12 cellular contexts compared by ENCODE assay signal in genomic region chr15:67882487-67883227, GRCh38. TPM values are rescaled to one million over a fixed set of nuclear protein-coding genes. Genes with fewer than 3 reads are reported as not detected.
DNase-seq lines count a peak whose midpoint lies in the region; ATAC-seq and TF ChIP-seq lines count a peak whose summit lies in the region.
"Had no signal": no experiment of that assay in that cellular context is flagged by ENCODE, and none has a peak within 500 bp of the region (broad histone marks: within the 10 kb centered on the region; RNA-seq: fewer than 3 reads in every experiment).

No MANE protein-coding gene starts in this region.

- WGBS in upper lobe of left lung, 2 donors: 59 to 71% methylated on average over 8 of the region's 8 CpGs

- peaks cover 14 to 46% (median 23%) of the 10 kb centered on the region in 4 donors for H3K4me1 ChIP-seq in upper lobe of left lung

- intact Hi-C loops in activated naive CD4-positive, alpha-beta T cell treated with anti-CD3 and anti-CD28 coated beads for 36 hours (cut with micrococcal nuclease): loop anchor here (10.0 kb wide), 1 partner anchor 172 kb away; the partner anchor contains the start of gene PIAS1

- TF ChIP-seq EP300 in upper lobe of left lung (IDR thresholded peaks at IDR 0.05): no peak

- no peak for TF ChIP-seq POLR2A in upper lobe of left lung (IDR thresholded peaks at IDR 0.05)

- H3K9me3 ChIP-seq in upper lobe of left lung: no peaks in the 10 kb centered on the region

- H3K36me3 ChIP-seq in upper lobe of left lung (no peaks in the 10 kb centered on the region), H7 (replicated peaks; ENCODE audit: control insufficient read depth, insufficient read depth, low read length) (no peaks in the 10 kb centered on the region)

- no peak overlapping the region for H3K27ac Mint-ChIP-seq in activated naive CD4-positive, alpha-beta T cell treated with anti-CD3 and anti-CD28 coated beads for 36 hours
- H3K27ac Mint-ChIP-seq in activated naive CD4-positive, alpha-beta T cell treated with anti-CD3 and anti-CD28 coated beads, Interleukin-2, amount 10 ng/mL, durations not matched to agents 7 days and 5 days: no peak overlapping the region
- H3K27ac Mint-ChIP-seq in activated T-helper 17 cell treated with anti-CD3 and anti-CD28 coated beads, Interleukin-2, amount 50 U/mL, for 72 hours: no peak overlapping the region
- H3K27ac Mint-ChIP-seq: activated T-cell treated with anti-CD3 and anti-CD28 coated beads, Interleukin-2, amount 50 U/mL, for 72 hours; IgD-negative memory B cell had no signal

- H3K4me3 ChIP-seq in upper lobe of left lung (no peak overlapping the region), H7 (ENCODE audit: insufficient read depth, low read depth, low read length) (no peak overlapping the region)

- peak overlapping the region in 3 of 4 donors; percentile 30 to 82 (median 39) for H3K27ac ChIP-seq in upper lobe of left lung

- CTCF ChIA-PET in activated naive CD4-positive, alpha-beta T cell treated with anti-CD3 and anti-CD28 coated beads for 36 hours (lab: Charles Lee): interaction anchor here (0.7 kb wide), 1 partner anchor 19 kb away, joined by 3 read pairs; no protein-coding TSS in a partner anchor
- CTCF ChIA-PET in activated naive CD4-positive, alpha-beta T cell treated with anti-CD3 and anti-CD28 coated beads, Interleukin-2, amount 10 ng/mL, durations not matched to agents 7 days and 5 days (lab: Charles Lee): interaction anchor here (1.4 to 1.8 kb wide), 2 partner anchors 9 to 19 kb away, joined by 3 to 9 read pairs; no protein-coding TSS in a partner anchor

- no peaks in the 10 kb centered on the region for H3K36me3 Mint-ChIP-seq in activated naive CD4-positive, alpha-beta T cell treated with anti-CD3 and anti-CD28 coated beads for 36 hours (ENCODE audit: low read depth)
- no peaks in the 10 kb centered on the region for H3K36me3 Mint-ChIP-seq in activated naive CD4-positive, alpha-beta T cell treated with anti-CD3 and anti-CD28 coated beads, Interleukin-2, amount 10 ng/mL, durations not matched to agents 7 days and 5 days
- H3K36me3 Mint-ChIP-seq in activated T-helper 17 cell treated with anti-CD3 and anti-CD28 coated beads, Interleukin-2, amount 50 U/mL, for 72 hours (ENCODE audit: low read depth): no peaks in the 10 kb centered on the region
- H3K36me3 Mint-ChIP-seq: IgD-negative memory B cell had no signal

- H3K4me1 Mint-ChIP-seq in activated naive CD4-positive, alpha-beta T cell treated with anti-CD3 and anti-CD28 coated beads for 36 hours (ENCODE audit: low read depth): peaks cover 12% of the 10 kb centered on the region
- H3K4me1 Mint-ChIP-seq in activated naive CD4-positive, alpha-beta T cell treated with anti-CD3 and anti-CD28 coated beads, Interleukin-2, amount 10 ng/mL, durations not matched to agents 7 days and 5 days: peaks cover 19% of the 10 kb centered on the region
- H3K4me1 Mint-ChIP-seq in activated T-helper 17 cell treated with anti-CD3 and anti-CD28 coated beads, Interleukin-2, amount 50 U/mL, for 72 hours: no peaks in the 10 kb centered on the region

- no peak for TF ChIP-seq CTCF in upper lobe of left lung (IDR thresholded peaks at IDR 0.05)

- in situ Hi-C loops in SK-MEL-5 (cut with HindIII; ENCODE audit: low pct_unique_long_range_greater_than_20kb, low sequenced_read_pairs): no loop called here

- peak in 1 of 2 donors; percentile 43 for ATAC-seq in upper lobe of left lung (ENCODE audit: low FRiP score in 2 of 2)
- ATAC-seq in activated T-helper 17 cell treated with anti-CD3 and anti-CD28 coated beads, Interleukin-2, amount 50 U/mL, for 72 hours (replicated peaks): no peak

- H3K27me3 ChIP-seq in upper lobe of left lung: no peaks in the 10 kb centered on the region
- H3K27me3 ChIP-seq in H7 (ENCODE audit: control insufficient read depth, insufficient read depth, low read length): 0 out of 2 replicates have a peak, but pooled peaks cover 4% of the 10 kb centered on the region

- no peaks in the 10 kb centered on the region for H3K9me3 Mint-ChIP-seq in activated naive CD4-positive, alpha-beta T cell treated with anti-CD3 and anti-CD28 coated beads for 36 hours
- no peaks in the 10 kb centered on the region for H3K9me3 Mint-ChIP-seq in activated naive CD4-positive, alpha-beta T cell treated with anti-CD3 and anti-CD28 coated beads, Interleukin-2, amount 10 ng/mL, durations not matched to agents 7 days and 5 days
- no peaks in the 10 kb centered on the region for H3K9me3 Mint-ChIP-seq in activated T-helper 17 cell treated with anti-CD3 and anti-CD28 coated beads, Interleukin-2, amount 50 U/mL, for 72 hours
- H3K9me3 Mint-ChIP-seq: activated T-cell treated with anti-CD3 and anti-CD28 coated beads, Interleukin-2, amount 50 U/mL, for 72 hours; IgD-negative memory B cell had no signal

- H3K27me3 Mint-ChIP-seq in activated naive CD4-positive, alpha-beta T cell treated with anti-CD3 and anti-CD28 coated beads for 36 hours (ENCODE audit: low read depth): peaks cover 5% of the 10 kb centered on the region
- peaks cover 20% of the 10 kb centered on the region for H3K27me3 Mint-ChIP-seq in activated naive CD4-positive, alpha-beta T cell treated with anti-CD3 and anti-CD28 coated beads, Interleukin-2, amount 10 ng/mL, durations not matched to agents 7 days and 5 days
- peaks cover 11% of the 10 kb centered on the region for H3K27me3 Mint-ChIP-seq in activated T-helper 17 cell treated with anti-CD3 and anti-CD28 coated beads, Interleukin-2, amount 50 U/mL, for 72 hours

- peak; percentile 51 for DNase-seq in activated naive CD4-positive, alpha-beta T cell treated with anti-CD3 and anti-CD28 coated beads for 36 hours
- no peak for DNase-seq in activated naive CD4-positive, alpha-beta T cell treated with anti-CD3 and anti-CD28 coated beads, Interleukin-2, amount 10 ng/mL, durations not matched to agents 7 days and 5 days
- DNase-seq in SK-MEL-5 (ENCODE audit: low read depth, low spot score) (peak; percentile 44), globus pallidus (ENCODE audit: low spot score) (peak; percentile 29), upper lobe of left lung (peak in 1 of 2 donors; percentile 42), germinal center (ENCODE audit: low spot score) (no peak), H7 (no peak)
- DNase-seq: activated T-cell treated with anti-CD3 and anti-CD28 coated beads, Interleukin-2, amount 50 U/mL, for 72 hours; stimulated activated CD4-positive, alpha-beta T cell treated with anti-CD3 and anti-CD28 coated beads, Interleukin-4, amount 100 ng/mL, for 24 hours had no signal

- no peak overlapping the region for H3K4me3 Mint-ChIP-seq in activated naive CD4-positive, alpha-beta T cell treated with anti-CD3 and anti-CD28 coated beads for 36 hours
- H3K4me3 Mint-ChIP-seq in activated naive CD4-positive, alpha-beta T cell treated with anti-CD3 and anti-CD28 coated beads, Interleukin-2, amount 10 ng/mL, durations not matched to agents 7 days and 5 days: no peak overlapping the region
- no peak overlapping the region for H3K4me3 Mint-ChIP-seq in activated T-helper 17 cell treated with anti-CD3 and anti-CD28 coated beads, Interleukin-2, amount 50 U/mL, for 72 hours

RNA-seq across cellular contexts. Expression of gene RNU6-1, which starts 42.8 kb away (rescaled TPM):
- total RNA-seq in activated naive CD4-positive, alpha-beta T cell treated with anti-CD3 and anti-CD28 coated beads for 36 hours: not detected
- total RNA-seq in SK-MEL-5 (2014; rRNA removed; shearing (Covaris generic)): not detected in 2 replicates
- not detected in 2 replicates for polyA plus RNA-seq in SK-MEL-5 (2015; cell fraction: cytosol; rRNA removed)
- not detected in 2 replicates for polyA plus RNA-seq in SK-MEL-5 (2015; cell fraction: nucleus; rRNA removed)
- total RNA-seq in upper lobe of left lung: not detected
- total RNA-seq in H7 (2014; rRNA removed; shearing (Covaris generic)): not detected in 2 replicates
- not detected for total RNA-seq in activated T-helper 17 cell treated with anti-CD3 and anti-CD28 coated beads, Interleukin-2, amount 50 U/mL, for 72 hours
- total RNA-seq: activated T-cell treated with anti-CD3 and anti-CD28 coated beads, Interleukin-2, amount 50 U/mL, for 72 hours; epithelial cell of proximal tubule had no signal
- polyA plus RNA-seq: IgD-negative memory B cell had no signal

RNA-seq across cellular contexts. Expression of gene SKOR1, which starts 57.3 kb away (rescaled TPM):
- total RNA-seq in activated naive CD4-positive, alpha-beta T cell treated with anti-CD3 and anti-CD28 coated beads for 36 hours: under 1 TPM; 0.07 to 0.15 TPM
- 0.03 TPM in 1 of 2 replicates, not detected in the other for total RNA-seq in SK-MEL-5 (2014; rRNA removed; shearing (Covaris generic))
- polyA plus RNA-seq in SK-MEL-5 (2015; cell fraction: cytosol; rRNA removed): 0.11 and 0.14 TPM in 2 replicates
- 0.39 TPM in 1 of 2 replicates, not detected in the other for polyA plus RNA-seq in SK-MEL-5 (2015; cell fraction: nucleus; rRNA removed)
- total RNA-seq in upper lobe of left lung: 1 to 10 TPM in 2 of 6 donors, under 1 TPM in 4; 0.44 to 4.2 (median 0.63) TPM
- total RNA-seq in H7 (2014; rRNA removed; shearing (Covaris generic)): 0.11 TPM in 1 of 2 replicates, not detected in the other
- under 1 TPM; 0.08 to 0.13 TPM for total RNA-seq in activated T-helper 17 cell treated with anti-CD3 and anti-CD28 coated beads, Interleukin-2, amount 50 U/mL, for 72 hours
- total RNA-seq: epithelial cell of proximal tubule had no signal
- polyA plus RNA-seq: IgD-negative memory B cell had no signal

Comparison
In these comparisons a context has a peak if more than half of its experiments do, and no peak if none do; other contexts are left out.
1. DNase-seq: peak in activated naive CD4-positive, alpha-beta T cell treated with anti-CD3 and anti-CD28 coated beads for 36 hours (single experiment), SK-MEL-5 (single experiment) and globus pallidus (single experiment); none in activated naive CD4-positive, alpha-beta T cell treated with anti-CD3 and anti-CD28 coated beads, Interleukin-2, amount 10 ng/mL, durations not matched to agents 7 days and 5 days (single experiment), germinal center (single experiment) and H7 (single experiment).